8 cellular contexts compared by ENCODE assay signal in genomic region chr20:20237093-20237959, GRCh38.
DNase-seq lines count a peak whose midpoint lies in the region; ATAC-seq and TF ChIP-seq lines count a peak whose summit lies in the region.

No MANE protein-coding gene starts in this region.

- H3K9me3 ChIP-seq in Panc1 (ENCODE audit: control insufficient read depth, insufficient read depth, low read depth, low read length) = no peaks in the 10 kb centered on the region
- no peaks in the 10 kb centered on the region for H3K9me3 ChIP-seq in liver (ENCODE audit: control insufficient read depth in 4 of 4, low read length in 3 of 4)
- H3K9me3 ChIP-seq in thyroid gland = no peaks in the 10 kb centered on the region

- H3K4me1 ChIP-seq in Panc1 (ENCODE audit: control insufficient read depth, insufficient read depth, low read length) (no peaks in the 10 kb centered on the region), liver (ENCODE audit: control insufficient read depth in 4 of 4, insufficient read depth in 4 of 4, low read length in 3 of 4) (no peaks in the 10 kb centered on the region), thyroid gland (no peaks in the 10 kb centered on the region)

- peak; percentile 52 for DNase-seq in Ammon's horn (ENCODE audit: low spot score)
- peak; percentile 71 for DNase-seq in GM13976 (ENCODE audit: low spot score)
- peak; percentile 24 for DNase-seq in Panc1 (ENCODE audit: low read depth, low spot score)
- DNase-seq in cerebellum (ENCODE audit: low spot score) = peak; percentile 41
- DNase-seq in thyroid gland = peak; percentile 46 to 64

- no peak overlapping the region for H3K4me3 ChIP-seq in Panc1 (ENCODE audit: low read depth in 2 of 2, low read length in 2 of 2)
- no peak overlapping the region for H3K4me3 ChIP-seq in liver (ENCODE audit: low read depth in 1 of 3, low read length in 3 of 3)
- H3K4me3 ChIP-seq in thyroid gland (replicated peaks in 1 of 3) = no peak overlapping the region

- CTCF ChIA-PET in Panc1 (lab: Charles Lee) = interaction anchor here (0.6 to 1.2 kb wide), 2 partner anchors 15 to 322 kb away, joined by 3 read pairs; no protein-coding TSS in a partner anchor

- no peak overlapping the region for H3K9ac ChIP-seq in liver (ENCODE audit: low read depth in 1 of 2, low read length in 2 of 2)

- intact Hi-C loops in Panc1 (cut with micrococcal nuclease; ENCODE audit: unreplicated experiment) (loop anchor here (5.0 kb wide), 1 partner anchor 155 kb away; no protein-coding TSS in a partner anchor), thyroid gland (cut with DNase I) (loop anchor here (5.0 kb wide), 1 partner anchor 155 kb away; no protein-coding TSS in a partner anchor)

- peak; percentile 61 for ATAC-seq in HG03442 (IDR thresholded peaks at IDR 0.05; ENCODE audit: unreplicated experiment)
- ATAC-seq in Panc1 = peak; percentile 76
- ATAC-seq in GM21737 (IDR thresholded peaks at IDR 0.05; ENCODE audit: unreplicated experiment) = no peak

- H3K36me3 ChIP-seq in Panc1 (ENCODE audit: control insufficient read depth, insufficient read depth, low read length) = no peaks in the 10 kb centered on the region
- H3K36me3 ChIP-seq in liver (ENCODE audit: control insufficient read depth in 4 of 4, insufficient read depth in 3 of 4, low read depth in 1 of 4, low read length in 3 of 4) = no peaks in the 10 kb centered on the region
- no peaks in the 10 kb centered on the region for H3K36me3 ChIP-seq in thyroid gland

- WGBS in liver = 42% methylated on average over 11 of the region's 11 CpGs
- 40 to 42% methylated on average over 11 of the region's 11 CpGs for WGBS in thyroid gland, 2 donors

- POLR2A ChIA-PET in Panc1 (lab: Charles Lee) = no interaction called here

- H3K27ac ChIP-seq in Panc1 (ENCODE audit: low read length) (no peak overlapping the region), liver (ENCODE audit: low read depth in 1 of 2, low read length in 2 of 2) (no peak overlapping the region), thyroid gland (no peak overlapping the region)

- no TSS peak for BruUV-seq in Panc1 (replicated peaks; lab: Mats Ljungman, UMichigan)

- TF ChIP-seq CTCF in GM13976 (IDR thresholded peaks at IDR 0.05; ENCODE audit: borderline replicate concordance, control extremely low read depth, extremely low read depth, insufficient read depth, missing control alignments) = peak; percentile 74
- peak; percentile 81 for TF ChIP-seq CTCF in Panc1 (IDR thresholded peaks at IDR 0.05)
- peak; percentile 71 for TF ChIP-seq CTCF in liver (IDR thresholded peaks at IDR 0.05; ENCODE audit: low read depth, low read length, missing input control)
- TF ChIP-seq CTCF in thyroid gland (IDR thresholded peaks at IDR 0.05) = peak; percentile 40 to 81 (median 72)

- no peak for TF ChIP-seq POLR2A in thyroid gland (IDR thresholded peaks at IDR 0.05)

- H3K27me3 ChIP-seq in Panc1 (ENCODE audit: control insufficient read depth, insufficient read depth, low read length) (peaks cover 5% of the 10 kb centered on the region; the same call in 1 of the 2 replicates), liver (ENCODE audit: control insufficient read depth in 4 of 4, insufficient read depth in 4 of 4, low read length in 3 of 4) (no peaks in the 10 kb centered on the region), thyroid gland (no peaks in the 10 kb centered on the region)

- in situ Hi-C loops in GM13976 (cut with MboI; ENCODE audit: low sequenced_read_pairs, unreplicated experiment) = loop anchor here (25.0 kb wide), 1 partner anchor 150 kb away; no protein-coding TSS in a partner anchor
- in situ Hi-C loops in Panc1 (cut with HindIII; ENCODE audit: low pct_unique_long_range_greater_than_20kb, low sequenced_read_pairs) = no loop called here

- peak; percentile 71 to 86 for TF ChIP-seq RAD21 in liver (IDR thresholded peaks at IDR 0.05)

TF ChIP-seq in liver, 16 proteins besides CTCF, POLR2A, EP300 and RAD21:
- TF ChIP-seq FOXA2 (IDR thresholded peaks at IDR 0.05) (no peak), JUND (IDR thresholded peaks at IDR 0.05) (no peak), NR2F2 (IDR thresholded peaks at IDR 0.05) (no peak), ATF3 (IDR thresholded peaks at IDR 0.05) (no peak), RXRA (IDR thresholded peaks at IDR 0.05) (no peak), HNF4G (IDR thresholded peaks at IDR 0.05) (no peak), SP1 (IDR thresholded peaks at IDR 0.05) (no peak), FOXA1 (IDR thresholded peaks at IDR 0.05) (no peak), TAF1 (conservative IDR thresholded peaks at IDR 0.05) (no peak), HNF4A (conservative IDR thresholded peaks at IDR 0.05) (no peak)
- TF ChIP-seq, protein P1, sequence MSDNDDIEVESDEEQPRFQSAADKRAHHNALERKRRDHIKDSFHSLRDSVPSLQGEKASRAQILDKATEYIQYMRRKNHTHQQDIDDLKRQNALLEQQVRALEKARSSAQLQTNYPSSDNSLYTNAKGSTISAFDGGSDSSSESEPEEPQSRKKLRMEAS (IDR thresholded peaks at IDR 0.05) = no peak
- TF ChIP-seq, protein P2, sequence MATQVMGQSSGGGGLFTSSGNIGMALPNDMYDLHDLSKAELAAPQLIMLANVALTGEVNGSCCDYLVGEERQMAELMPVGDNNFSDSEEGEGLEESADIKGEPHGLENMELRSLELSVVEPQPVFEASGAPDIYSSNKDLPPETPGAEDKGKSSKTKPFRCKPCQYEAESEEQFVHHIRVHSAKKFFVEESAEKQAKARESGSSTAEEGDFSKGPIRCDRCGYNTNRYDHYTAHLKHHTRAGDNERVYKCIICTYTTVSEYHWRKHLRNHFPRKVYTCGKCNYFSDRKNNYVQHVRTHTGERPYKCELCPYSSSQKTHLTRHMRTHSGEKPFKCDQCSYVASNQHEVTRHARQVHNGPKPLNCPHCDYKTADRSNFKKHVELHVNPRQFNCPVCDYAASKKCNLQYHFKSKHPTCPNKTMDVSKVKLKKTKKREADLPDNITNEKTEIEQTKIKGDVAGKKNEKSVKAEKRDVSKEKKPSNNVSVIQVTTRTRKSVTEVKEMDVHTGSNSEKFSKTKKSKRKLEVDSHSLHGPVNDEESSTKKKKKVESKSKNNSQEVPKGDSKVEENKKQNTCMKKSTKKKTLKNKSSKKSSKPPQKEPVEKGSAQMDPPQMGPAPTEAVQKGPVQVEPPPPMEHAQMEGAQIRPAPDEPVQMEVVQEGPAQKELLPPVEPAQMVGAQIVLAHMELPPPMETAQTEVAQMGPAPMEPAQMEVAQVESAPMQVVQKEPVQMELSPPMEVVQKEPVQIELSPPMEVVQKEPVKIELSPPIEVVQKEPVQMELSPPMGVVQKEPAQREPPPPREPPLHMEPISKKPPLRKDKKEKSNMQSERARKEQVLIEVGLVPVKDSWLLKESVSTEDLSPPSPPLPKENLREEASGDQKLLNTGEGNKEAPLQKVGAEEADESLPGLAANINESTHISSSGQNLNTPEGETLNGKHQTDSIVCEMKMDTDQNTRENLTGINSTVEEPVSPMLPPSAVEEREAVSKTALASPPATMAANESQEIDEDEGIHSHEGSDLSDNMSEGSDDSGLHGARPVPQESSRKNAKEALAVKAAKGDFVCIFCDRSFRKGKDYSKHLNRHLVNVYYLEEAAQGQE (IDR thresholded peaks at IDR 0.05) = no peak
- TF ChIP-seq, protein P3, sequence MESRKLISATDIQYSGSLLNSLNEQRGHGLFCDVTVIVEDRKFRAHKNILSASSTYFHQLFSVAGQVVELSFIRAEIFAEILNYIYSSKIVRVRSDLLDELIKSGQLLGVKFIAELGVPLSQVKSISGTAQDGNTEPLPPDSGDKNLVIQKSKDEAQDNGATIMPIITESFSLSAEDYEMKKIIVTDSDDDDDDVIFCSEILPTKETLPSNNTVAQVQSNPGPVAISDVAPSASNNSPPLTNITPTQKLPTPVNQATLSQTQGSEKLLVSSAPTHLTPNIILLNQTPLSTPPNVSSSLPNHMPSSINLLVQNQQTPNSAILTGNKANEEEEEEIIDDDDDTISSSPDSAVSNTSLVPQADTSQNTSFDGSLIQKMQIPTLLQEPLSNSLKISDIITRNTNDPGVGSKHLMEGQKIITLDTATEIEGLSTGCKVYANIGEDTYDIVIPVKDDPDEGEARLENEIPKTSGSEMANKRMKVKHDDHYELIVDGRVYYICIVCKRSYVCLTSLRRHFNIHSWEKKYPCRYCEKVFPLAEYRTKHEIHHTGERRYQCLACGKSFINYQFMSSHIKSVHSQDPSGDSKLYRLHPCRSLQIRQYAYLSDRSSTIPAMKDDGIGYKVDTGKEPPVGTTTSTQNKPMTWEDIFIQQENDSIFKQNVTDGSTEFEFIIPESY (IDR thresholded peaks at IDR 0.05) = no peak
TF ChIP-seq in liver: peak in this region for 0.
